ENCODE assay signal across 20 cellular contexts in the genomic region with DNA sequence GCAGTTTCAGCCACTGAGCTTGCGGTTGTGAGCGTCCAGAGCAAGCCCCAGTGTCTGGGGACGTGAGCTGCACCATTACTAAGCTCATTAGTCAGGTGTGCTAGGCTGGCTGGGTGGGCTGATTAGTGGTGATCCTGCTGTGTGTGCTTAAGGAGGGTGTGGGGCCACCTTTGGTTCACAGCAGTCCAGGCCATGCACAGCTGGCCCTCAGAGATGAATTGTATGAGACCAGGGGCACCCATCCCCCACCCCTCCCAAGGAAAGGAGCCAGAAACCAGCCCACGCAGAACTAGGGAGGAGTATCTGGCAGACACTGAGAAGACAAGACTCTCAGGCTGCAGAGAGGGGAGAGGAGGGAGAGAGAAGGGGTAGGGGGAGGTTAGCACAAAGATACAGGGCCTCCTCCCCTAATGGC. TPM values are rescaled to one million over a fixed set of nuclear protein-coding genes. Genes with fewer than 3 reads are reported as not detected.
DNase-seq lines count a peak whose midpoint lies in the region; ATAC-seq and TF ChIP-seq lines count a peak whose summit lies in the region.
"Had no signal": no experiment of that assay in that cellular context is flagged by ENCODE, and none has a peak within 500 bp of the region (broad histone marks: within the 10 kb centered on the region; RNA-seq: fewer than 3 reads in every experiment).

No MANE protein-coding gene starts in this region.

- ATAC-seq in HG03354 (IDR thresholded peaks at IDR 0.05; ENCODE audit: poor library complexity, severe bottlenecking, unreplicated experiment), result no peak
- ATAC-seq: body of pancreas; mucosa of descending colon; pancreas; stimulated activated memory B cell treated with anti-CD40 and anti-IgM and Interleukin-4, amounts not matched to agents 10 μg/mL and 1 μg/mL and 100 μg/mL, for 72 hours had no signal

- no peaks in the 10 kb centered on the region for H3K9me3 ChIP-seq in Peyer's patch
- H3K9me3 ChIP-seq: body of pancreas, mucosa of descending colon, pancreas had no signal

- DNase-seq in NCI-H1417 (lab: John Stamatoyannopoulos, UW) (peak in 2 of 3 experiments; percentile 8 to 50), NCI-H1417 treated with DMSO at 0.1 percent for 48 hours (lab: John Stamatoyannopoulos, UW) (no peak), caudate nucleus (lab: John Stamatoyannopoulos, UW) (peak in 31 of 61 donors; percentile 8 to 61 (median 34)), mesothelial cell of epicardium (ENCODE audit: low spot score in 2 of 2, unreplicated experiment in 2 of 2) (peak in 1 of 2 experiments; percentile 54), endothelial cell (ENCODE audit: low spot score) (no peak), Peyer's patch (no peak)
- DNase-seq: 8988T; activated CD8-positive, alpha-beta memory T cell treated with anti-CD3 and anti-CD28 coated beads, Interleukin-2, amount 50 U/mL, for 4 hours; activated naive CD4-positive, alpha-beta T cell treated with anti-CD3 and anti-CD28 coated beads, Interleukin-2, amount 10 ng/mL, durations not matched to agents 7 days and 5 days; body of pancreas; dermis blood vessel endothelial cell; DND-41; kidney; NCI-H1105; pancreas; SIG-M5 had no signal

- H3K27ac ChIP-seq in caudate nucleus (ENCODE audit: low read depth, low read length), result peak overlapping the region; percentile 89
- H3K27ac ChIP-seq in temporal lobe (ENCODE audit: low read depth, low read length), result peak overlapping the region; percentile 96
- H3K27ac ChIP-seq in Peyer's patch, result no peak overlapping the region
- H3K27ac ChIP-seq: body of pancreas, pancreas had no signal

- H3K36me3 Mint-ChIP-seq in mesothelial cell of epicardium, result no peaks in the 10 kb centered on the region
- peaks cover 23% of the 10 kb centered on the region for H3K36me3 Mint-ChIP-seq in endothelial cell (ENCODE audit: low read depth, unreplicated experiment)
- H3K36me3 Mint-ChIP-seq: stimulated activated memory B cell treated with anti-CD40 and anti-IgM and Interleukin-4, amounts not matched to agents 10 μg/mL and 1 μg/mL and 100 μg/mL, for 72 hours had no signal

- H3K4me1 Mint-ChIP-seq in mesothelial cell of epicardium (peaks cover 82% of the 10 kb centered on the region), endothelial cell (ENCODE audit: unreplicated experiment) (peaks cover 63% of the 10 kb centered on the region)

- H3K27ac Mint-ChIP-seq in mesothelial cell of epicardium, result peak overlapping the region; percentile 92
- H3K27ac Mint-ChIP-seq in endothelial cell (ENCODE audit: unreplicated experiment), result no peak overlapping the region
- H3K27ac Mint-ChIP-seq: activated naive CD4-positive, alpha-beta T cell treated with anti-CD3 and anti-CD28 coated beads, Interleukin-2, amount 10 ng/mL, durations not matched to agents 7 days and 5 days; stimulated activated memory B cell treated with anti-CD40 and anti-IgM and Interleukin-4, amounts not matched to agents 10 μg/mL and 1 μg/mL and 100 μg/mL, for 72 hours had no signal

- H3K4me3 Mint-ChIP-seq in mesothelial cell of epicardium (peak overlapping the region; percentile 31), endothelial cell (ENCODE audit: unreplicated experiment) (no peak overlapping the region)
- H3K4me3 Mint-ChIP-seq: activated naive CD4-positive, alpha-beta T cell treated with anti-CD3 and anti-CD28 coated beads, Interleukin-2, amount 10 ng/mL, durations not matched to agents 7 days and 5 days; stimulated activated memory B cell treated with anti-CD40 and anti-IgM and Interleukin-4, amounts not matched to agents 10 μg/mL and 1 μg/mL and 100 μg/mL, for 72 hours had no signal

- no peak for TF ChIP-seq POLR2A in Peyer's patch (IDR thresholded peaks at IDR 0.05)

- no peaks in the 10 kb centered on the region for H3K27me3 ChIP-seq in Peyer's patch
- H3K27me3 ChIP-seq: body of pancreas, pancreas had no signal

- H3K4me3 ChIP-seq in Peyer's patch, result no peak overlapping the region
- H3K4me3 ChIP-seq: body of pancreas, mucosa of descending colon, pancreas had no signal

- peaks cover 0 to 16% (median 13%) of the 10 kb centered on the region in 4 donors for H3K4me1 ChIP-seq in Peyer's patch

- no peaks in the 10 kb centered on the region for H3K9me3 Mint-ChIP-seq in mesothelial cell of epicardium
- H3K9me3 Mint-ChIP-seq in endothelial cell (ENCODE audit: unreplicated experiment), result no peaks in the 10 kb centered on the region
- H3K9me3 Mint-ChIP-seq: activated naive CD4-positive, alpha-beta T cell treated with anti-CD3 and anti-CD28 coated beads, Interleukin-2, amount 10 ng/mL, durations not matched to agents 7 days and 5 days; stimulated activated memory B cell treated with anti-CD40 and anti-IgM and Interleukin-4, amounts not matched to agents 10 μg/mL and 1 μg/mL and 100 μg/mL, for 72 hours had no signal

- H3K27me3 Mint-ChIP-seq in mesothelial cell of epicardium (ENCODE audit: low read depth) (no peaks in the 10 kb centered on the region), endothelial cell (ENCODE audit: unreplicated experiment) (peaks cover 17% of the 10 kb centered on the region)

- H3K36me3 ChIP-seq in Peyer's patch, result no peaks in the 10 kb centered on the region
- H3K36me3 ChIP-seq: pancreas had no signal

- TF ChIP-seq CTCF in mesothelial cell of epicardium (IDR thresholded peaks at IDR 0.05; ENCODE audit: unreplicated experiment) (no peak), endothelial cell (IDR thresholded peaks at IDR 0.05; ENCODE audit: unreplicated experiment) (no peak), Peyer's patch (IDR thresholded peaks at IDR 0.05) (no peak)

RNA-seq across cellular contexts. Expression of a gene that starts 3.8 kb away (rescaled TPM):
- total RNA-seq in mesothelial cell of epicardium (94.4 to 104 TPM (median 95.8 TPM) in 3 replicates), temporal lobe (10.3 TPM), endothelial cell (ENCODE audit: unreplicated experiment) (115 TPM), Peyer's patch (10 to 100 TPM in 1 of 4 donors, 1 to 10 TPM in 3; 2.8 to 16.2 (median 6.8) TPM)

RNA-seq across cellular contexts. Expression of a gene that starts 18.7 kb away (rescaled TPM):
- total RNA-seq in mesothelial cell of epicardium (54.0 to 65.5 TPM (median 54.8 TPM) in 3 replicates), temporal lobe (22.6 TPM), endothelial cell (ENCODE audit: unreplicated experiment) (41.2 TPM), Peyer's patch (10 to 100 TPM; 29.4 to 82.5 (median 48.4) TPM)

RNA-seq across cellular contexts. Expression of a gene that starts 49.2 kb away (rescaled TPM):
- total RNA-seq in mesothelial cell of epicardium (0.91 to 1.2 TPM (median 1.0 TPM) in 3 replicates), temporal lobe (under 0.01 TPM), endothelial cell (ENCODE audit: unreplicated experiment) (25.7 TPM), Peyer's patch (10 to 100 TPM in 3 of 4 donors, not detected in 1; 13.8 to 39.0 (median 26.3) TPM)
- total RNA-seq: body of pancreas, dermis blood vessel endothelial cell had no signal

Comparison
In these comparisons a context has a peak if more than half of its experiments do, and no peak if none do; other contexts are left out.
1. DNase-seq: peak in NCI-H1417 (2 of 3) and caudate nucleus (31 of 61); none in NCI-H1417 treated with DMSO at 0.1 percent for 48 hours (single experiment), endothelial cell (single experiment) and Peyer's patch (0 of 3).
2. H3K27ac ChIP-seq: peak in caudate nucleus (single experiment) and temporal lobe (single experiment); none in Peyer's patch (0 of 4).